8 cellular contexts compared by ENCODE assay signal in the genomic region with DNA sequence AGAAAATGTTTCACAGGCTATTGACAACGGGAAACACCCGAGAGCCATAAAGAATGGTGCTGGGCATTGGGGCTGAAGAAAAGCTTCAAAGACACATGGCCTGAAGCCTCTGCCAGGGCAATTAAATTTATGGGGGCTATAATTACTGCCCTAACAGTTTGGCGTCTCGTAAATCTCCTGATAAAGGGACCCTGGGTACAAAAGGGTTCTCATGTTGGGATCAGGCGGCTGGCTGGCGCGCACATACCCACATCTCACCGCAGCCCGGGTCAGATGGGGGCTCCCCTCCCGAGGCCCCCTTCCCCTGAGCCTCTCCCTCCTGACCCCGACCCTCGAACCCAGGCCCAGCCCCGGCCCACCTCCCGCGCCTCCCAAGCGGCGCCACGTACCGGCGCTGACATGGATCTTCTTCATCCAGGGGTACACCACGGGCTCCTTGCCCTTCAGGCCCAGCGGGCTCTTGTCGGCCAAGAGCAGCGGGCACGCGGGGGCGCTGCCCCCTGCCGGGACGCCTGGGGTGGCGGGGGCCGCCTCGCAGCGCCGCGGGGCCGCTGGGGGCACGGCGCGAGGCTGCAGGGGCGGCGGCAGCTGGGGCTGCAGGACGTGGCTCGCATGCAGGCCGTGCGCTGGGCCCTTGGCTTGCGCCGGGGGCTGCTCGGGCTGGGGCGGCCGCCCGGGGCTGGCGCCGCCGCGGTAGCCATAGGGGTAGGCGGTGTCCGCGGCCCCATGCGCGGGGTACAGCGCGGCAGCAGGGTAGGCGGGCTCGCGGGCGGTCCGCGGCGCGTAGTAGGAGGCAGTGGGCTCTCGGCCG. TPM values are rescaled to one million over a fixed set of nuclear protein-coding genes. Genes with fewer than 3 reads are reported as not detected.
DNase-seq lines count a peak whose midpoint lies in the region; TF ChIP-seq lines count a peak whose summit lies in the region.

No MANE protein-coding gene starts in this region.

- no peaks in the 10 kb centered on the region for H3K9me3 Mint-ChIP-seq in dendritic cell treated with granulocyte-macrophage colony-stimulating factor and Interleukin-4, amounts not matched to agents 40 ng/mL and 50 ng/mL, for 4 days
- no peaks in the 10 kb centered on the region for H3K9me3 Mint-ChIP-seq in chondrocyte (ENCODE audit: low read depth)

- peak overlapping the region; percentile 91 for H3K27ac Mint-ChIP-seq in dendritic cell treated with granulocyte-macrophage colony-stimulating factor and Interleukin-4, amounts not matched to agents 40 ng/mL and 50 ng/mL, for 4 days
- no peak overlapping the region for H3K27ac Mint-ChIP-seq in chondrocyte (ENCODE audit: unreplicated experiment)

- peak; percentile 48 for DNase-seq in AG08396 (ENCODE audit: low spot score)
- DNase-seq in M059J (ENCODE audit: low read depth): peak; percentile 66
- no peak for DNase-seq in COLO829 (ENCODE audit: low spot score)
- no peak for DNase-seq in G401 (ENCODE audit: low spot score)
- DNase-seq in stimulated activated CD4-positive, alpha-beta T cell treated with anti-CD3 and anti-CD28 coated beads, Interleukin-2, amount 100 ng/mL, for 24 hours: no peak
- no peak for DNase-seq in chondrocyte (ENCODE audit: low spot score)

- H3K27ac ChIP-seq in muscle layer of duodenum (ENCODE audit: low read length): peak overlapping the region; percentile 77

- no peaks in the 10 kb centered on the region for H3K27me3 ChIP-seq in muscle layer of duodenum (ENCODE audit: low read depth, low read length)

- H3K4me3 Mint-ChIP-seq in dendritic cell treated with granulocyte-macrophage colony-stimulating factor and Interleukin-4, amounts not matched to agents 40 ng/mL and 50 ng/mL, for 4 days: peak overlapping the region; percentile 80
- no peak overlapping the region for H3K4me3 Mint-ChIP-seq in chondrocyte (ENCODE audit: unreplicated experiment)

- H3K9me3 ChIP-seq in muscle layer of duodenum (ENCODE audit: control insufficient read depth in 1 of 2, low read length in 2 of 2): no peaks in the 10 kb centered on the region

- in situ Hi-C loops in G401 (cut with HindIII; ENCODE audit: low sequenced_read_pairs): loop anchor here (5.0 kb wide), 1 partner anchor 32 kb away; no protein-coding TSS in a partner anchor

- no peaks in the 10 kb centered on the region for H3K36me3 ChIP-seq in muscle layer of duodenum (ENCODE audit: control insufficient read depth in 1 of 2, insufficient read depth in 2 of 2, low read length in 2 of 2)

- TF ChIP-seq CTCF in chondrocyte (IDR thresholded peaks at IDR 0.05): no peak

- peaks cover 39% of the 10 kb centered on the region for H3K27me3 Mint-ChIP-seq in dendritic cell treated with granulocyte-macrophage colony-stimulating factor and Interleukin-4, amounts not matched to agents 40 ng/mL and 50 ng/mL, for 4 days
- peaks cover 85% of the 10 kb centered on the region for H3K27me3 Mint-ChIP-seq in chondrocyte (ENCODE audit: low read depth)

- intact Hi-C loops in dendritic cell treated with granulocyte-macrophage colony-stimulating factor and Interleukin-4, amounts not matched to agents 40 ng/mL and 50 ng/mL, for 4 days (cut with micrococcal nuclease): loop anchor here (1.0 kb wide), 1 partner anchor 33 kb away; no protein-coding TSS in a partner anchor

- peaks cover 26 to 56% of the 10 kb centered on the region in 2 donors for H3K4me1 ChIP-seq in muscle layer of duodenum (ENCODE audit: control insufficient read depth in 1 of 2, insufficient read depth in 2 of 2, low read length in 2 of 2)

- peaks cover 12% of the 10 kb centered on the region for H3K4me1 Mint-ChIP-seq in dendritic cell treated with granulocyte-macrophage colony-stimulating factor and Interleukin-4, amounts not matched to agents 40 ng/mL and 50 ng/mL, for 4 days (ENCODE audit: low read depth)
- H3K4me1 Mint-ChIP-seq in chondrocyte (ENCODE audit: low read depth): no peaks in the 10 kb centered on the region

- H3K36me3 Mint-ChIP-seq in dendritic cell treated with granulocyte-macrophage colony-stimulating factor and Interleukin-4, amounts not matched to agents 40 ng/mL and 50 ng/mL, for 4 days (ENCODE audit: low read depth): no peaks in the 10 kb centered on the region
- H3K36me3 Mint-ChIP-seq in chondrocyte (ENCODE audit: low read depth): peaks cover 6% of the 10 kb centered on the region

- peak overlapping the region; percentile 62 to 64 for H3K4me3 ChIP-seq in muscle layer of duodenum (ENCODE audit: low read depth in 1 of 2, low read length in 2 of 2)

RNA-seq across cellular contexts. Expression of a gene that starts 0.6 kb away (rescaled TPM):
- total RNA-seq in M059J (2014; rRNA removed; shearing (Covaris generic)): 4.9 and 5.8 TPM in 2 replicates
- total RNA-seq in G401 (2014; rRNA removed; shearing (Covaris generic)): not detected in 2 replicates
- total RNA-seq in chondrocyte: 0.30 TPM in 1 of 3 replicates, not detected in the others

RNA-seq across cellular contexts. Expression of a gene that starts 13.5 kb away (rescaled TPM):
- total RNA-seq in M059J (2014; rRNA removed; shearing (Covaris generic)): 0.69 and 3.0 TPM in 2 replicates
- 0.81 and 1.6 TPM in 2 replicates for total RNA-seq in G401 (2014; rRNA removed; shearing (Covaris generic))
- total RNA-seq in chondrocyte: not detected in 3 replicates

RNA-seq across cellular contexts. Expression of a gene that starts 17.6 kb away (rescaled TPM):
- total RNA-seq in M059J (2014; rRNA removed; shearing (Covaris generic)): 3.7 TPM in 1 of 2 replicates, not detected in the other
- 5.1 TPM in 1 of 2 replicates, not detected in the other for total RNA-seq in G401 (2014; rRNA removed; shearing (Covaris generic))
- not detected in 3 replicates for total RNA-seq in chondrocyte

RNA-seq across cellular contexts. Expression of a gene that starts 22.4 kb away (rescaled TPM):
- total RNA-seq in M059J (2014; rRNA removed; shearing (Covaris generic)): 0.86 and 8.6 TPM in 2 replicates
- total RNA-seq in G401 (2014; rRNA removed; shearing (Covaris generic)): 2.2 TPM in 1 of 2 replicates, not detected in the other
- 9.3 to 12.1 TPM in 2 of 3 replicates, not detected in the other for total RNA-seq in chondrocyte

RNA-seq across cellular contexts. Expression of a gene that starts 26.5 kb away (rescaled TPM):
- 3.7 and 4.6 TPM in 2 replicates for total RNA-seq in M059J (2014; rRNA removed; shearing (Covaris generic))
- total RNA-seq in G401 (2014; rRNA removed; shearing (Covaris generic)): 4.4 and 7.1 TPM in 2 replicates
- total RNA-seq in chondrocyte: not detected in 3 replicates

Comparison
In these comparisons a context has a peak if more than half of its experiments do, and no peak if none do; other contexts are left out.
1. DNase-seq: peak in AG08396 (single experiment) and M059J (single experiment); none in COLO829 (single experiment), G401 (single experiment), stimulated activated CD4-positive, alpha-beta T cell treated with anti-CD3 and anti-CD28 coated beads, Interleukin-2, amount 100 ng/mL, for 24 hours (0 of 2) and chondrocyte (single experiment).